13 cellular contexts compared by ENCODE assay signal in genomic region chr5:315488-316209, GRCh38.
"Had no signal": no experiment of that assay in that cellular context is flagged by ENCODE, and none has a peak within 500 bp of the region (broad histone marks: within the 10 kb centered on the region; RNA-seq: fewer than 3 reads in every experiment).

No MANE protein-coding gene starts in this region.

- H3K36me3 Mint-ChIP-seq: natural killer cell had no signal

- H3K9me3 ChIP-seq: colonic mucosa, heart right ventricle, left lung, spleen had no signal

- H3K27ac ChIP-seq: colonic mucosa, heart right ventricle, left lung, spleen, VCaP had no signal

- ATAC-seq: activated T-cell treated with anti-CD3 and anti-CD28 coated beads, Interleukin-2, amount 50 U/mL, for 4 hours; left lung; natural killer cell; sciatic nerve had no signal

- H3K4me3 Mint-ChIP-seq: activated T-cell treated with anti-CD3 and anti-CD28 coated beads, Interleukin-2, amount 50 U/mL, for 4 hours; natural killer cell had no signal

- H3K4me3 ChIP-seq: colonic mucosa, heart right ventricle, left lung, spleen had no signal

- H3K36me3 ChIP-seq: colonic mucosa had no signal

- H3K9me3 Mint-ChIP-seq: activated T-cell treated with anti-CD3 and anti-CD28 coated beads, Interleukin-2, amount 50 U/mL, for 4 hours; natural killer cell had no signal

- DNase-seq: activated CD4-positive, alpha-beta T cell treated with anti-CD3 and anti-CD28 coated beads for 4 hours; activated T-cell treated with anti-CD3 and anti-CD28 coated beads, Interleukin-2, amount 50 U/mL, for 4 hours; colonic mucosa; effector CD8-positive, alpha-beta T cell; heart right ventricle; left lung; natural killer cell; nucleus accumbens; spleen; stimulated activated CD4-positive, alpha-beta T cell treated with anti-CD3 and anti-CD28 coated beads, Interleukin-1b, Interleukin-23, amount 100 ng/mL, for 48 hours; stimulated activated naive CD4-positive, alpha-beta T cell treated with Interleukin-2 at 50 U/mL for 16 hours had no signal

- H3K27ac Mint-ChIP-seq: natural killer cell had no signal
